Comparison of ENCODE assay signal across 22 cellular contexts in the genomic region with DNA sequence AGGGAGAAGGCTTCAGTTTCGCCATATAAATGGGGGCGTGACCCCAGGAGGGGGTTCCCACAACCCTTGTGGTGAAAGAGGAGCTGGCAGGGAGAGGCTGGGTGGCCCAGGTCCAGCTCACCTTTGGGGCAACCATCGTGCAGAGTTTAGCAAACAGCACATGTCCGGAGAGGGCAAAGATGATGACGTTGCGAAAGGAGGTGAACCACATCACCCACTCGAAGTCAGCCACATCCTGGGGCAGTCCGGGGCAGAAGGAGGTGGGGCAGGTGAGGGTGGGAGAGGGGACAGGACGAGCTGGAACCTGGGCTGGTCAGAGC. TPM values are rescaled to one million over a fixed set of nuclear protein-coding genes. Genes with fewer than 3 reads are reported as not detected.
A peak's percentile ranks its signal among the peaks of the same experiment; 100 is the strongest.
DNase-seq lines count a peak whose midpoint lies in the region; ATAC-seq and TF ChIP-seq lines count a peak whose summit lies in the region.
"Had no signal": no experiment of that assay in that cellular context is flagged by ENCODE, and none has a peak within 500 bp of the region (broad histone marks: within the 10 kb centered on the region; RNA-seq: fewer than 3 reads in every experiment).

No MANE protein-coding gene starts in this region.

- no peak overlapping the region for H3K27ac Mint-ChIP-seq in activated CD4-positive, alpha-beta T cell treated with anti-CD3 and anti-CD28 coated beads for 36 hours
- H3K27ac Mint-ChIP-seq in T-helper 17 cell: no peak overlapping the region
- H3K27ac Mint-ChIP-seq in stimulated activated memory B cell treated with anti-CD40 and anti-IgM and Interleukin-4, amounts not matched to agents 10 μg/mL and 1 μg/mL and 100 μg/mL, for 72 hours: no peak overlapping the region
- H3K27ac Mint-ChIP-seq: activated naive CD4-positive, alpha-beta T cell treated with anti-CD3 and anti-CD28 coated beads, Interleukin-2, amount 10 ng/mL, durations not matched to agents 7 days and 5 days; CD4-positive, alpha-beta T cell; dendritic cell treated with granulocyte-macrophage colony-stimulating factor and Interleukin-4, amounts not matched to agents 40 ng/mL and 50 ng/mL, for 4 days; neural progenitor cell had no signal

- intact Hi-C loops in activated CD4-positive, alpha-beta T cell treated with anti-CD3 and anti-CD28 coated beads for 36 hours (cut with DNase I, micrococcal nuclease): no loop called here

- POLR2A ChIA-PET in activated CD4-positive, alpha-beta T cell treated with anti-CD3 and anti-CD28 coated beads for 36 hours (lab: Charles Lee): no interaction called here

- H3K27me3 ChIP-seq in layer of hippocampus (ENCODE audit: control insufficient read depth, insufficient read depth, low read length): no peaks in the 10 kb centered on the region
- H3K27me3 ChIP-seq: body of pancreas, neural progenitor cell, sigmoid colon, tibial nerve had no signal

- no peak overlapping the region for H3K4me3 Mint-ChIP-seq in activated CD4-positive, alpha-beta T cell treated with anti-CD3 and anti-CD28 coated beads for 36 hours
- H3K4me3 Mint-ChIP-seq in T-helper 17 cell: no peak overlapping the region
- no peak overlapping the region for H3K4me3 Mint-ChIP-seq in stimulated activated memory B cell treated with anti-CD40 and anti-IgM and Interleukin-4, amounts not matched to agents 10 μg/mL and 1 μg/mL and 100 μg/mL, for 72 hours
- H3K4me3 Mint-ChIP-seq: activated naive CD4-positive, alpha-beta T cell treated with anti-CD3 and anti-CD28 coated beads, Interleukin-2, amount 10 ng/mL, durations not matched to agents 7 days and 5 days; CD4-positive, alpha-beta T cell; dendritic cell treated with granulocyte-macrophage colony-stimulating factor and Interleukin-4, amounts not matched to agents 40 ng/mL and 50 ng/mL, for 4 days; neural progenitor cell had no signal

- peak; percentile 28 for DNase-seq in activated CD4-positive, alpha-beta T cell treated with anti-CD3 and anti-CD28 coated beads for 36 hours
- no peak for DNase-seq in activated CD4-positive, alpha-beta T cell treated with anti-CD3 and anti-CD28 coated beads, Interleukin-2, amount 50 U/mL, for 1 hour
- no peak for DNase-seq in T-helper 17 cell
- no peak for DNase-seq in cerebellum (ENCODE audit: low spot score)
- no peak for DNase-seq in GM20000 (ENCODE audit: low spot score)
- DNase-seq in MV-4-11 (lab: John Stamatoyannopoulos, UW): no peak
- DNase-seq: activated CD4-positive, alpha-beta T cell treated with anti-CD3 and anti-CD28 coated beads, Interleukin-2, amount 50 U/mL, for 4 hours; activated naive CD4-positive, alpha-beta T cell treated with anti-CD3 and anti-CD28 coated beads, Interleukin-2, amount 10 ng/mL, durations not matched to agents 7 days and 5 days; body of pancreas; DND-41; glutamatergic neuron; NCI-H2081 treated with DMSO at 0.1 percent for 48 hours; NCI-H69; sigmoid colon had no signal

- CTCF ChIA-PET in activated CD4-positive, alpha-beta T cell treated with anti-CD3 and anti-CD28 coated beads for 36 hours (lab: Charles Lee): interaction anchor here (0.8 kb wide), 1 partner anchor 132 kb away, joined by 3 read pairs; no protein-coding TSS in a partner anchor

- no peaks in the 10 kb centered on the region for H3K9me3 Mint-ChIP-seq in activated CD4-positive, alpha-beta T cell treated with anti-CD3 and anti-CD28 coated beads for 36 hours (ENCODE audit: low read depth)
- no peaks in the 10 kb centered on the region for H3K9me3 Mint-ChIP-seq in stimulated activated memory B cell treated with anti-CD40 and anti-IgM and Interleukin-4, amounts not matched to agents 10 μg/mL and 1 μg/mL and 100 μg/mL, for 72 hours
- H3K9me3 Mint-ChIP-seq: activated naive CD4-positive, alpha-beta T cell treated with anti-CD3 and anti-CD28 coated beads, Interleukin-2, amount 10 ng/mL, durations not matched to agents 7 days and 5 days; CD4-positive, alpha-beta T cell; dendritic cell treated with granulocyte-macrophage colony-stimulating factor and Interleukin-4, amounts not matched to agents 40 ng/mL and 50 ng/mL, for 4 days had no signal

- no peaks in the 10 kb centered on the region for H3K36me3 Mint-ChIP-seq in activated CD4-positive, alpha-beta T cell treated with anti-CD3 and anti-CD28 coated beads for 36 hours (ENCODE audit: low read depth)
- H3K36me3 Mint-ChIP-seq in T-helper 17 cell (ENCODE audit: low read depth): no peaks in the 10 kb centered on the region
- H3K36me3 Mint-ChIP-seq in stimulated activated memory B cell treated with anti-CD40 and anti-IgM and Interleukin-4, amounts not matched to agents 10 μg/mL and 1 μg/mL and 100 μg/mL, for 72 hours: no peaks in the 10 kb centered on the region
- H3K36me3 Mint-ChIP-seq: activated naive CD4-positive, alpha-beta T cell treated with anti-CD3 and anti-CD28 coated beads, Interleukin-2, amount 10 ng/mL, durations not matched to agents 7 days and 5 days; neural progenitor cell had no signal

- peak overlapping the region; percentile 52 for H3K27ac ChIP-seq in layer of hippocampus (ENCODE audit: low read depth, low read length)
- H3K27ac ChIP-seq: body of pancreas, esophagus muscularis mucosa, neural progenitor cell, sigmoid colon, tibial nerve had no signal

- H3K4me1 Mint-ChIP-seq in activated CD4-positive, alpha-beta T cell treated with anti-CD3 and anti-CD28 coated beads for 36 hours: peaks cover 5% of the 10 kb centered on the region
- peaks cover 14% of the 10 kb centered on the region for H3K4me1 Mint-ChIP-seq in T-helper 17 cell
- no peaks in the 10 kb centered on the region for H3K4me1 Mint-ChIP-seq in stimulated activated memory B cell treated with anti-CD40 and anti-IgM and Interleukin-4, amounts not matched to agents 10 μg/mL and 1 μg/mL and 100 μg/mL, for 72 hours
- H3K4me1 Mint-ChIP-seq: neural progenitor cell had no signal

- TF ChIP-seq CTCF in GM20000 (IDR thresholded peaks at IDR 0.05; ENCODE audit: extremely low read depth, missing control alignments): no peak

- H3K9me3 ChIP-seq in T-helper 17 cell (ENCODE audit: control insufficient read depth, low read length, poor library complexity, severe bottlenecking): no peaks in the 10 kb centered on the region
- H3K9me3 ChIP-seq: body of pancreas, esophagus muscularis mucosa, sigmoid colon, tibial nerve had no signal

- H3K27me3 Mint-ChIP-seq in activated CD4-positive, alpha-beta T cell treated with anti-CD3 and anti-CD28 coated beads for 36 hours: peaks cover 9% of the 10 kb centered on the region
- no peaks in the 10 kb centered on the region for H3K27me3 Mint-ChIP-seq in T-helper 17 cell
- peaks cover 25% of the 10 kb centered on the region for H3K27me3 Mint-ChIP-seq in stimulated activated memory B cell treated with anti-CD40 and anti-IgM and Interleukin-4, amounts not matched to agents 10 μg/mL and 1 μg/mL and 100 μg/mL, for 72 hours

- peak; percentile 45 for ATAC-seq in activated CD4-positive, alpha-beta T cell treated with anti-CD3 and anti-CD28 coated beads for 36 hours
- peak; percentile 32 for ATAC-seq in T-helper 17 cell
- ATAC-seq in stimulated activated memory B cell treated with anti-CD40 and anti-IgM and Interleukin-4, amounts not matched to agents 10 μg/mL and 1 μg/mL and 100 μg/mL, for 72 hours: peak; percentile 21
- ATAC-seq: body of pancreas, SK-N-SH treated with all-trans-retinoic acid at 6 μM for 48 hours had no signal

RNA-seq across cellular contexts. Expression of a gene that starts 3.7 kb away (rescaled TPM):
- not detected for total RNA-seq in activated CD4-positive, alpha-beta T cell treated with anti-CD3 and anti-CD28 coated beads for 36 hours
- total RNA-seq in T-helper 17 cell (not detected), cerebellum (not detected)
- total RNA-seq: CD4-positive, alpha-beta T cell; sigmoid colon had no signal

RNA-seq across cellular contexts. Expression of a gene that starts 13.5 kb away (rescaled TPM):
- total RNA-seq in activated CD4-positive, alpha-beta T cell treated with anti-CD3 and anti-CD28 coated beads for 36 hours: not detected
- not detected for total RNA-seq in T-helper 17 cell
- 0.09 TPM for total RNA-seq in cerebellum
- total RNA-seq: body of pancreas; CD4-positive, alpha-beta T cell had no signal

RNA-seq across cellular contexts. Expression of a gene that starts 45.4 kb away (rescaled TPM):
- total RNA-seq in activated CD4-positive, alpha-beta T cell treated with anti-CD3 and anti-CD28 coated beads for 36 hours: under 1 TPM; 0.60 to 0.62 TPM
- total RNA-seq in T-helper 17 cell: 1 to 10 TPM in 1 of 2 donors, under 1 TPM in 1; 0.89 to 1.1 TPM
- total RNA-seq in cerebellum: 13.0 TPM
